Comparison of ENCODE assay signal across 24 cellular contexts in the genomic region with DNA sequence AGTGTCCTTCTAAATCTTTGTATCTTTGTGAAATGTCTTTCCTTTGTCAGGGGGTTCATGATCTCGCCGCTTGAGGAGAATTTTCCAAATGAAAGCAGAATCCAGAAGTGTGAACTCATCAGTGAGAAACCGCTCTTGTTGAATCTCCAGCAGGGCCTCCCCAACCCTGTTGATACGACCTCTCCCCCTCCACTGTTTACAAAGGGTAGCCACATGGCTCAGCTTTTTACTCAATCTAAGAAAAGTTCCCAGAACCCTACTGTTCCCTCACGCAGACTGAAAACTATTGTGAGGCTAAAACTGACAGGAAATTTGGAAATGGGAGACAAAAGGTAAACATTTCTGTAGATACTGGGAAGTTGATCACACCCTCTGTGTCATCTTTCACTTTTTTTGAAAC.
A peak's percentile ranks its signal among the peaks of the same experiment; 100 is the strongest.
DNase-seq lines count a peak whose midpoint lies in the region; FAIRE-seq and TF ChIP-seq lines count a peak whose summit lies in the region.
"Had no signal": no experiment of that assay in that cellular context is flagged by ENCODE, and none has a peak within 500 bp of the region (broad histone marks: within the 10 kb centered on the region; RNA-seq: fewer than 3 reads in every experiment).

No MANE protein-coding gene starts in this region.

- H3K9me3 ChIP-seq in HEK293 (ENCODE audit: control insufficient read depth, insufficient read depth, low read depth, low read length) (no peaks in the 10 kb centered on the region), astrocyte (ENCODE audit: insufficient read depth, low read depth, low read length) (no peaks in the 10 kb centered on the region), neural progenitor cell (ENCODE audit: low read depth) (no peaks in the 10 kb centered on the region), osteoblast (ENCODE audit: low read depth, low read length) (no peaks in the 10 kb centered on the region)
- H3K9me3 ChIP-seq: BLaER1 treated with 17β-estradiol and CSF1 and Interleukin-3, amounts not matched to agents 10 nM and 100 nM; MG63 had no signal

- H3K9ac ChIP-seq in astrocyte (ENCODE audit: low read length): no peak overlapping the region
- no peak overlapping the region for H3K9ac ChIP-seq in neural progenitor cell
- H3K9ac ChIP-seq: BLaER1 treated with 17β-estradiol and CSF1 and Interleukin-3, amounts not matched to agents 10 nM and 100 nM had no signal

- no peak overlapping the region for H2AFZ ChIP-seq in astrocyte (ENCODE audit: low read depth, low read length)
- peak overlapping the region; percentile 52 for H2AFZ ChIP-seq in neural progenitor cell (replicated peaks)
- no peak overlapping the region for H2AFZ ChIP-seq in osteoblast (ENCODE audit: low read length)

- H4K20me1 ChIP-seq in astrocyte (ENCODE audit: insufficient read depth, low read length): peaks cover 2% of the 10 kb centered on the region
- no peaks in the 10 kb centered on the region for H4K20me1 ChIP-seq in neural progenitor cell (ENCODE audit: low read depth)
- peaks cover 4% of the 10 kb centered on the region for H4K20me1 ChIP-seq in osteoblast (ENCODE audit: insufficient read depth, low read length)
- H4K20me1 ChIP-seq: BLaER1 treated with 17β-estradiol and CSF1 and Interleukin-3, amounts not matched to agents 10 nM and 100 nM had no signal

- peaks cover 28% of the 10 kb centered on the region for H3K79me2 ChIP-seq in astrocyte (ENCODE audit: insufficient read depth, low read length)
- H3K79me2 ChIP-seq in neural progenitor cell (ENCODE audit: low read depth): no peaks in the 10 kb centered on the region
- H3K79me2 ChIP-seq in osteoblast (ENCODE audit: insufficient read depth, low read length): peaks cover 82% of the 10 kb centered on the region

- H3K27me3 ChIP-seq in astrocyte (ENCODE audit: insufficient read depth, low read length) (no peaks in the 10 kb centered on the region), neural progenitor cell (no peaks in the 10 kb centered on the region), osteoblast (ENCODE audit: insufficient read depth, low read length) (no peaks in the 10 kb centered on the region)
- H3K27me3 ChIP-seq: BLaER1 treated with 17β-estradiol and CSF1 and Interleukin-3, amounts not matched to agents 10 nM and 100 nM; MG63 had no signal

- peaks cover 38% of the 10 kb centered on the region for H3K4me1 ChIP-seq in HEK293 (ENCODE audit: control insufficient read depth, insufficient read depth, low read length)
- H3K4me1 ChIP-seq in astrocyte (ENCODE audit: insufficient read depth, low read length): peaks cover 16% of the 10 kb centered on the region
- H3K4me1 ChIP-seq in neural progenitor cell: peaks cover 9% of the 10 kb centered on the region
- H3K4me1 ChIP-seq in osteoblast (ENCODE audit: insufficient read depth, low read length): peaks cover 31% of the 10 kb centered on the region
- H3K4me1 ChIP-seq: BLaER1 treated with 17β-estradiol and CSF1 and Interleukin-3, amounts not matched to agents 10 nM and 100 nM had no signal

- FAIRE-seq in astrocyte (lab: Jason Lieb, UNC): no peak
- FAIRE-seq: GM12878 had no signal

- H3K9me3 Mint-ChIP-seq in astrocyte (ENCODE audit: unreplicated experiment): no peaks in the 10 kb centered on the region
- H3K9me3 Mint-ChIP-seq in neural progenitor cell: no peaks in the 10 kb centered on the region
- H3K9me3 Mint-ChIP-seq: CD8-positive, alpha-beta T cell had no signal

- H3K27me3 Mint-ChIP-seq in astrocyte (ENCODE audit: low read depth, unreplicated experiment) (no peaks in the 10 kb centered on the region), neural progenitor cell (ENCODE audit: insufficient read depth, low read depth) (peaks cover 2% of the 10 kb centered on the region)
- H3K27me3 Mint-ChIP-seq: IgD-negative memory B cell had no signal

- H3K36me3 ChIP-seq in HEK293 (ENCODE audit: control insufficient read depth in 2 of 2, insufficient read depth in 1 of 2, low read length in 2 of 2): no peaks in the 10 kb centered on the region
- H3K36me3 ChIP-seq in astrocyte (ENCODE audit: insufficient read depth, low read length): no peaks in the 10 kb centered on the region
- H3K36me3 ChIP-seq in neural progenitor cell: no peaks in the 10 kb centered on the region
- peaks cover 7% of the 10 kb centered on the region for H3K36me3 ChIP-seq in osteoblast (ENCODE audit: insufficient read depth, low read length)
- H3K36me3 ChIP-seq: BLaER1 treated with 17β-estradiol and CSF1 and Interleukin-3, amounts not matched to agents 10 nM and 100 nM had no signal

- H3K27ac Mint-ChIP-seq in astrocyte (ENCODE audit: unreplicated experiment): peak overlapping the region; percentile 60
- H3K27ac Mint-ChIP-seq in neural progenitor cell: peak overlapping the region; percentile 76
- H3K27ac Mint-ChIP-seq: CD8-positive, alpha-beta T cell had no signal

- peak overlapping the region; percentile 38 for H3K27ac ChIP-seq in HEK293 (ENCODE audit: extremely low read depth, low read depth, low read length)
- peak overlapping the region; percentile 14 for H3K27ac ChIP-seq in astrocyte (ENCODE audit: low read depth, low read length)
- H3K27ac ChIP-seq in epithelial cell of prostate: peak overlapping the region; percentile 6
- no peak overlapping the region for H3K27ac ChIP-seq in neural progenitor cell
- H3K27ac ChIP-seq in osteoblast (ENCODE audit: low read depth, low read length): no peak overlapping the region
- H3K27ac ChIP-seq: BLaER1 treated with 17β-estradiol and CSF1 and Interleukin-3, amounts not matched to agents 10 nM and 100 nM; HL-60 had no signal

- H3K4me3 Mint-ChIP-seq in astrocyte (ENCODE audit: unreplicated experiment): no peak overlapping the region
- no peak overlapping the region for H3K4me3 Mint-ChIP-seq in neural progenitor cell
- H3K4me3 Mint-ChIP-seq: CD8-positive, alpha-beta T cell; IgD-negative memory B cell had no signal

- no peaks in the 10 kb centered on the region for H3K36me3 Mint-ChIP-seq in astrocyte (ENCODE audit: low read depth, unreplicated experiment)
- no peaks in the 10 kb centered on the region for H3K36me3 Mint-ChIP-seq in neural progenitor cell
- H3K36me3 Mint-ChIP-seq: CD8-positive, alpha-beta T cell; IgD-negative memory B cell had no signal

- H3K4me3 ChIP-seq in HEK293 (ENCODE audit: low read depth, low read length) (no peak overlapping the region), astrocyte (ENCODE audit: insufficient read depth, low read depth, low read length) (no peak overlapping the region), neural progenitor cell (no peak overlapping the region), osteoblast (ENCODE audit: insufficient read depth, low read length) (no peak overlapping the region)
- H3K4me3 ChIP-seq: BLaER1 treated with 17β-estradiol and CSF1 and Interleukin-3, amounts not matched to agents 10 nM and 100 nM; GM12878; MG63 had no signal

- H3K4me2 ChIP-seq in astrocyte (ENCODE audit: low read length): peak overlapping the region; percentile 5
- H3K4me2 ChIP-seq in neural progenitor cell: no peak overlapping the region
- no peak overlapping the region for H3K4me2 ChIP-seq in osteoblast (ENCODE audit: insufficient read depth, low read length)
- H3K4me2 ChIP-seq: BLaER1 treated with 17β-estradiol and CSF1 and Interleukin-3, amounts not matched to agents 10 nM and 100 nM had no signal

- TF ChIP-seq CTCF in HEK293 (tag by site-specific recombination; IDR thresholded peaks at IDR 0.05) (no peak), astrocyte (IDR thresholded peaks at IDR 0.05; ENCODE audit: insufficient read depth, low read depth, low read length) (no peak), neural progenitor cell (IDR thresholded peaks at IDR 0.05) (no peak), osteoblast (IDR thresholded peaks at IDR 0.05; ENCODE audit: extremely low read depth, low read depth, low read length) (no peak)

- POLR2A ChIA-PET in HEK293 (lab: Yijun Ruan, JAX): no interaction called here

- H3F3A ChIP-seq in neural progenitor cell (ENCODE audit: low read depth): no peaks in the 10 kb centered on the region

- CTCF ChIA-PET in HEK293 (lab: Yijun Ruan, JAX): no interaction called here

- DNase-seq in astrocyte (ENCODE audit: low read depth) (no peak), epithelial cell of prostate (ENCODE audit: low read depth, low spot score) (no peak), neural progenitor cell (ENCODE audit: low spot score) (no peak), NK-92 (lab: John Stamatoyannopoulos, UW; ENCODE audit: unreplicated experiment) (no peak), putamen (ENCODE audit: low spot score) (no peak), osteoblast (ENCODE audit: insufficient read length, low spot score, missing footprints) (no peak)
- DNase-seq in activated CD4-positive, alpha-beta T cell treated with anti-CD3 and anti-CD28 coated beads, Interleukin-2, amount 50 U/mL, for 48 hours: no peak
- DNase-seq: CD8-positive, alpha-beta T cell; DMS53; EL; GOT3; Karpas-422; MG63; NCI-H1048; NCI-H1436 treated with DMSO at 0.1 percent for 48 hours; NCI-H2029 treated with DMSO at 0.1 percent for 48 hours; NCI-H2171; NCI-H526 treated with DMSO at 0.1 percent for 48 hours; SIG-M5 had no signal

- peaks cover 63% of the 10 kb centered on the region for H3K4me1 Mint-ChIP-seq in astrocyte (ENCODE audit: low read depth, unreplicated experiment)
- peaks cover 57% of the 10 kb centered on the region for H3K4me1 Mint-ChIP-seq in neural progenitor cell
- H3K4me1 Mint-ChIP-seq: IgD-negative memory B cell had no signal

TF ChIP-seq in HEK293, 187 proteins besides CTCF, POLR2A, EP300 and RAD21:
- 0 out of 2 replicates have a peak, but pooled peaks have one; percentile 15 for TF ChIP-seq SCRT2 (tag by site-specific recombination; IDR thresholded peaks at IDR 0.05)
- TF ChIP-seq KLF16 (tag by site-specific recombination; IDR thresholded peaks at IDR 0.05): no peak
- no peak for TF ChIP-seq ZSCAN23 (tag by site-specific recombination; IDR thresholded peaks at IDR 0.05)

Comparison
In these comparisons a context has a peak if more than half of its experiments do, and no peak if none do; other contexts are left out.
1. H3K27ac ChIP-seq: peak in HEK293 (single experiment), astrocyte (single experiment) and epithelial cell of prostate (single experiment); none in neural progenitor cell (single experiment) and osteoblast (single experiment).